In genomic region chr16:89505204-89506112, GRCh38 we compare ENCODE assay signal across 8 cellular contexts.
A peak's percentile ranks its signal among the peaks of the same experiment; 100 is the strongest.
DNase-seq lines count a peak whose midpoint lies in the region; FAIRE-seq and TF ChIP-seq lines count a peak whose summit lies in the region.

No MANE protein-coding gene starts in this region.

- H3K4me3 Mint-ChIP-seq in T-helper 1 cell treated with Interleukin-12 subunit alpha and Interleukin-12 subunit beta and Interleukin-4 antibody, amounts not matched to agents 30 μg/mL and 1 μg/mL, for 36 hours = peak overlapping the region; percentile 74

- H3K27me3 Mint-ChIP-seq in T-helper 1 cell treated with Interleukin-12 subunit alpha and Interleukin-12 subunit beta and Interleukin-4 antibody, amounts not matched to agents 30 μg/mL and 1 μg/mL, for 36 hours (ENCODE audit: low read depth) = no peaks in the 10 kb centered on the region

- H3K4me1 Mint-ChIP-seq in T-helper 1 cell treated with Interleukin-12 subunit alpha and Interleukin-12 subunit beta and Interleukin-4 antibody, amounts not matched to agents 30 μg/mL and 1 μg/mL, for 36 hours (ENCODE audit: low read depth) = peaks cover 18% of the 10 kb centered on the region

- FAIRE-seq in D721Med (lab: Jason Lieb, UNC) = no peak

- DNase-seq in NK-92 (lab: John Stamatoyannopoulos, UW; ENCODE audit: unreplicated experiment) (peak; percentile 33), HK-2 (ENCODE audit: unreplicated experiment) (peak; percentile 85), anterior cingulate cortex (lab: John Stamatoyannopoulos, UW) (peak in 40 of 58 donors; percentile 3 to 56 (median 27)), hypothalamus (lab: John Stamatoyannopoulos, UW) (peak in 35 of 51 donors; percentile 2 to 56 (median 20)), smooth muscle cell of the brain vasculature (ENCODE audit: low read depth, low spot score) (peak; percentile 47), D721Med (ENCODE audit: insufficient read length, low spot score) (no peak)
- no peak for DNase-seq in NK-92 treated with Interleukin-12 subunit alpha and Interleukin-12 subunit beta, amount 100 ng/mL, for 24 hours (lab: John Stamatoyannopoulos, UW)

- no peak for TF ChIP-seq CTCF in D721Med (IDR thresholded peaks at IDR 0.05; ENCODE audit: insufficient read depth, missing control alignments)

- H3K36me3 Mint-ChIP-seq in T-helper 1 cell treated with Interleukin-12 subunit alpha and Interleukin-12 subunit beta and Interleukin-4 antibody, amounts not matched to agents 30 μg/mL and 1 μg/mL, for 36 hours (ENCODE audit: low read depth) = peaks cover 2% of the 10 kb centered on the region

- peak overlapping the region; percentile 88 for H3K27ac Mint-ChIP-seq in T-helper 1 cell treated with Interleukin-12 subunit alpha and Interleukin-12 subunit beta and Interleukin-4 antibody, amounts not matched to agents 30 μg/mL and 1 μg/mL, for 36 hours

- no peaks in the 10 kb centered on the region for H3K9me3 Mint-ChIP-seq in T-helper 1 cell treated with Interleukin-12 subunit alpha and Interleukin-12 subunit beta and Interleukin-4 antibody, amounts not matched to agents 30 μg/mL and 1 μg/mL, for 36 hours

Comparison
In these comparisons a context has a peak if more than half of its experiments do, and no peak if none do; other contexts are left out.
1. DNase-seq: peak in NK-92 (single experiment), HK-2 (single experiment), anterior cingulate cortex (40 of 58), hypothalamus (35 of 51) and smooth muscle cell of the brain vasculature (single experiment); none in NK-92 treated with Interleukin-12 subunit alpha and Interleukin-12 subunit beta, amount 100 ng/mL, for 24 hours (single experiment) and D721Med (single experiment).